Comparison of ENCODE assay signal across 23 cellular contexts in genomic region chr20:19566226-19566960, GRCh38.
A peak's percentile ranks its signal among the peaks of the same experiment; 100 is the strongest.
DNase-seq lines count a peak whose midpoint lies in the region; ATAC-seq, FAIRE-seq and TF ChIP-seq lines count a peak whose summit lies in the region.
"Had no signal": no experiment of that assay in that cellular context is flagged by ENCODE, and none has a peak within 500 bp of the region (broad histone marks: within the 10 kb centered on the region; RNA-seq: fewer than 3 reads in every experiment).

No MANE protein-coding gene starts in this region.

- no peaks in the 10 kb centered on the region for H3K4me1 ChIP-seq in kidney (ENCODE audit: control insufficient read depth in 1 of 2, insufficient read depth in 1 of 2, low read depth in 1 of 2, low read length in 2 of 2)
- H3K4me1 ChIP-seq: A549, thyroid gland had no signal

- ATAC-seq in HG03439 (IDR thresholded peaks at IDR 0.05; ENCODE audit: unreplicated experiment) = no peak
- ATAC-seq: A549, K562, Right ventricle myocardium inferior had no signal

- DNase-seq in A172 (ENCODE audit: low spot score) (peak; percentile 4), HS-27A (ENCODE audit: low read depth) (peak; percentile 23), kidney tubule cell (ENCODE audit: low spot score) (peak; percentile 92), ecto neural progenitor cell (ENCODE audit: low spot score) (no peak), kidney (no peak), SHP77 (lab: John Stamatoyannopoulos, UW) (no peak)
- DNase-seq: activated B cell treated with CpG ODN at 0.5 μM for 24 hours; activated naive CD8-positive, alpha-beta T cell treated with anti-CD3 and anti-CD28 coated beads, Interleukin-2, amount 10 ng/mL, durations not matched to agents 7 days and 5 days; effector CD4-positive, alpha-beta T cell; GOT3; islet precursor cell; NCI-H1092; NCI-H2081; NCI-H524; stimulated activated CD4-positive, alpha-beta T cell treated with anti-CD3 and anti-CD28 coated beads, Interleukin-12 subunit alpha, Interleukin-12 subunit beta, amount 100 ng/mL, for 4 hours; T-helper 1 cell had no signal

- no peaks in the 10 kb centered on the region for H3K9me3 ChIP-seq in kidney (ENCODE audit: control insufficient read depth in 1 of 2, low read length in 2 of 2)
- H3K9me3 ChIP-seq: A549, thyroid gland had no signal

- peak overlapping the region; percentile 66 for H3K27ac ChIP-seq in VCaP
- H3K27ac ChIP-seq in kidney (ENCODE audit: low read depth in 2 of 2, low read length in 2 of 2) = no peak overlapping the region
- H3K27ac ChIP-seq: A549, cardiac muscle cell, thyroid gland had no signal

- TF ChIP-seq CTCF in VCaP (conservative IDR thresholded peaks at IDR 0.05) = no peak
- TF ChIP-seq CTCF in kidney (IDR thresholded peaks at IDR 0.05; ENCODE audit: borderline replicate concordance, extremely low read depth, insufficient read depth) = no peak

- intact Hi-C loops in kidney (cut with DNase I) = no loop called here

- no peak overlapping the region for H3K4me3 ChIP-seq in kidney (ENCODE audit: low read length in 2 of 2)
- H3K4me3 ChIP-seq: A549, cardiac muscle cell, K562, thyroid gland had no signal

- H3K9ac ChIP-seq in kidney (ENCODE audit: low read length in 2 of 2) = no peak overlapping the region

- FAIRE-seq in kidney (lab: Jason Lieb, UNC) = no peak
- FAIRE-seq: K562 had no signal

- H3K36me3 ChIP-seq in kidney (ENCODE audit: control insufficient read depth in 1 of 2, insufficient read depth in 2 of 2, low read length in 2 of 2) = no peaks in the 10 kb centered on the region
- H3K36me3 ChIP-seq: cardiac muscle cell, thyroid gland had no signal

Comparison
In these comparisons a context has a peak if more than half of its experiments do, and no peak if none do; other contexts are left out.
1. DNase-seq: peak in A172 (single experiment), HS-27A (single experiment) and kidney tubule cell (single experiment); none in ecto neural progenitor cell (single experiment), kidney (single experiment) and SHP77 (0 of 2).